Comparison of ENCODE assay signal across 2 cellular contexts in genomic region chr13:72805663-72806341, GRCh38.
A peak's percentile ranks its signal among the peaks of the same experiment; 100 is the strongest.
TF ChIP-seq lines count a peak whose summit lies in the region.

No MANE protein-coding gene starts in this region.

TF ChIP-seq in IMR-90, 13 proteins besides CTCF, POLR2A, EP300 and RAD21:
- TF ChIP-seq CEBPB (IDR thresholded peaks at IDR 0.05; ENCODE audit: low read depth, low read length) (peak; percentile 70), MXI1 (IDR thresholded peaks at IDR 0.05; ENCODE audit: borderline replicate concordance, low read depth, low read length) (no peak)

TF ChIP-seq in HepG2, 621 proteins besides CTCF, POLR2A, EP300 and RAD21:
- no peak for TF ChIP-seq HOXA5 (CRISPR knock-in tag; IDR thresholded peaks at IDR 0.05)
- TF ChIP-seq FOXA1 (IDR thresholded peaks at IDR 0.05), result no peak
- TF ChIP-seq FOXA1 (CRISPR knock-in tag; IDR thresholded peaks at IDR 0.05), result 0 out of 2 replicates have a peak, but pooled peaks have one; percentile 9
- no peak for TF ChIP-seq KLF15 (CRISPR knock-in tag; IDR thresholded peaks at IDR 0.05; ENCODE audit: borderline replicate concordance)
- TF ChIP-seq ZBTB39 (CRISPR knock-in tag; IDR thresholded peaks at IDR 0.05), result peak; percentile 67; the same call in 1 of the 2 replicates
- peak; percentile 66; the same call in 1 of the 2 replicates for TF ChIP-seq CEBPB (IDR thresholded peaks at IDR 0.05; ENCODE audit: borderline replicate concordance, low read depth, low read length)
- TF ChIP-seq FOXK1 (CRISPR knock-in tag; IDR thresholded peaks at IDR 0.05; ENCODE audit: borderline replicate concordance, low read depth), result no peak
- TF ChIP-seq RFXANK (CRISPR knock-in tag; IDR thresholded peaks at IDR 0.05), result no peak
- no peak for TF ChIP-seq STAT6 (CRISPR knock-in tag; IDR thresholded peaks at IDR 0.05; ENCODE audit: borderline replicate concordance)
- TF ChIP-seq CEBPG (CRISPR knock-in tag; IDR thresholded peaks at IDR 0.05), result peak; percentile 14; the same call in 1 of the 2 replicates
- TF ChIP-seq ZNF446 (CRISPR knock-in tag; IDR thresholded peaks at IDR 0.05), result no peak
- no peak for TF ChIP-seq ZBTB4 (CRISPR knock-in tag; IDR thresholded peaks at IDR 0.05; ENCODE audit: borderline replicate concordance)
